20 cellular contexts compared by ENCODE assay signal in the genomic region with DNA sequence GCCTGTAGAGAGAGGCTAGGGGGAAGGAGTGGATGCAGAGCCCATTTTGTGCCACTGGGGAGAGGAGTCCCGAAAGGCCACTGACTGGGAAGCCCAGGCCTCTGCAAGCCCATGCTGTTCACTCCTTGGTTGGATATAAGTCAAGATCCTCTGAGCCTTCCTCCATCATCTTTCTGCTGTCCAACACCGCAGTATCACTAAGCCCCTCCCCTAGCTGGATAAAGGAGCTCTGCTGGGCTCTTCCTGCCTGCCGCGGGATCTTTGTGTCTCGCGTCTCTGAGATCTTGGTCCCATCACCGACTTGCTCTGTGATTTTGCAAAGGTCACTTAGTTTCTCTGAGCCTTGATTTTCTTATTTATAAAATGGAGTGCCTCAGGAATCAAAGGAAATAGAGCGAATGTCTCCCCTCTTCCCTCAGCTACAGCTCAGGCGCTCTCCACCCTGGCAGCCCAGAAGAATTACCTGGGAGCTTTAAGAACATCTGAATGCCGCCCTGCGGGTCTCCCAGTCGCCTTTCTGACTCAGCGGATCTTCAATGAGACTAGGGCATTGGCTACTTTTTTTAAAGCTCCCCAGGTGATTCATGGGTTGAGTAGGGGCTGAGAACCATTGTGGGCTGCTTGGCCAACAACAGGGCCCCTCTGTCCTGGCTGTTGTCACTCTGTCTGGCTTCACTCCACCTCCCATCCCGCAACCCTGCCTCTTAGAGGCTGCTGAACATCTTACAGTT. TPM values are rescaled to one million over a fixed set of nuclear protein-coding genes. Genes with fewer than 3 reads are reported as not detected.
DNase-seq lines count a peak whose midpoint lies in the region; ATAC-seq and TF ChIP-seq lines count a peak whose summit lies in the region.
"Had no signal": no experiment of that assay in that cellular context is flagged by ENCODE, and none has a peak within 500 bp of the region (broad histone marks: within the 10 kb centered on the region; RNA-seq: fewer than 3 reads in every experiment).

No MANE protein-coding gene starts in this region.

- peaks cover 3% of the 10 kb centered on the region for H3K4me1 ChIP-seq in NT2/D1 (ENCODE audit: insufficient read depth, insufficient read length)
- H3K4me1 ChIP-seq in foreskin keratinocyte = no peaks in the 10 kb centered on the region
- H3K4me1 ChIP-seq in mucosa of stomach (ENCODE audit: control insufficient read depth, insufficient read depth, low read length) = peaks cover 68% of the 10 kb centered on the region
- H3K4me1 ChIP-seq: esophagus muscularis mucosa had no signal

- H3K27me3 ChIP-seq in NT2/D1 (ENCODE audit: insufficient read depth, insufficient read length) (no peaks in the 10 kb centered on the region), foreskin keratinocyte (no peaks in the 10 kb centered on the region), mucosa of stomach (ENCODE audit: control insufficient read depth, insufficient read depth, low read length) (no peaks in the 10 kb centered on the region)
- H3K27me3 ChIP-seq: brain microvascular endothelial cell, esophagus muscularis mucosa had no signal

- H3K4me3 ChIP-seq in NT2/D1 (ENCODE audit: insufficient read length, low read depth) = peak overlapping the region; percentile 24
- no peak overlapping the region for H3K4me3 ChIP-seq in mucosa of stomach (ENCODE audit: low read length)
- H3K4me3 ChIP-seq: esophagus muscularis mucosa, GM23248, skin epidermis, thoracic aorta had no signal

- ATAC-seq in foreskin keratinocyte (peak; percentile 67), HG02852 (IDR thresholded peaks at IDR 0.05; ENCODE audit: unreplicated experiment) (no peak)
- ATAC-seq: T-cell had no signal

- DNase-seq in ELF-1 (ENCODE audit: low read depth, low spot score) (peak; percentile 72), NT2/D1 (ENCODE audit: low read depth, low spot score) (peak; percentile 40), foreskin keratinocyte (peak in 1 of 2 donors; percentile 41), HUDEP-2 (lab: John Stamatoyannopoulos, UW; ENCODE audit: unreplicated experiment in 76 of 76) (no peak), ecto neural progenitor cell (ENCODE audit: low spot score) (no peak), DMS114 treated with DMSO at 0.1 percent for 48 hours (lab: John Stamatoyannopoulos, UW; ENCODE audit: unreplicated experiment) (no peak)
- DNase-seq: activated T-cell treated with anti-CD3 and anti-CD28 coated beads, Interleukin-2, amount 50 U/mL, for 1 hour; GDM1; NCI-H1417 treated with DMSO at 0.1 percent for 48 hours had no signal

- TF ChIP-seq CTCF in foreskin keratinocyte (conservative IDR thresholded peaks at IDR 0.05) = no peak

- H3K9me3 ChIP-seq in NT2/D1 (ENCODE audit: insufficient read depth, low read length) (no peaks in the 10 kb centered on the region), mucosa of stomach (ENCODE audit: control insufficient read depth, low read length) (no peaks in the 10 kb centered on the region)
- H3K9me3 ChIP-seq: esophagus muscularis mucosa, thoracic aorta had no signal

- H3K27ac ChIP-seq in foreskin keratinocyte = no peak overlapping the region
- H3K27ac ChIP-seq: brain microvascular endothelial cell, esophagus muscularis mucosa, GM23248, skin epidermis, thoracic aorta had no signal

- H3K9ac ChIP-seq in NT2/D1 (ENCODE audit: insufficient read length, low read depth) (peak overlapping the region; percentile 2), mucosa of stomach (ENCODE audit: low read length) (peak overlapping the region; percentile 8)
- H3K9ac ChIP-seq: GM23248 had no signal

- H3K36me3 ChIP-seq in NT2/D1 (ENCODE audit: insufficient read depth, insufficient read length, low read length) = no peaks in the 10 kb centered on the region
- H3K36me3 ChIP-seq in mucosa of stomach (ENCODE audit: control insufficient read depth, insufficient read depth, low read length) = no peaks in the 10 kb centered on the region
- H3K36me3 ChIP-seq: brain microvascular endothelial cell, esophagus muscularis mucosa, thoracic aorta had no signal

RNA-seq across cellular contexts. Expression of a gene that starts 25.2 kb away (rescaled TPM):
- 1.2 and 1.3 TPM in 2 replicates for total RNA-seq in foreskin keratinocyte
- 2.0 and 2.5 TPM in 2 replicates for polyA plus RNA-seq in foreskin keratinocyte

RNA-seq across cellular contexts. Expression of a gene that starts 48.9 kb away (rescaled TPM):
- not detected in 2 replicates for total RNA-seq in foreskin keratinocyte
- polyA plus RNA-seq in foreskin keratinocyte = not detected in 2 replicates
- total RNA-seq: dermis microvascular lymphatic vessel endothelial cell, esophagus muscularis mucosa, GM23248, myocyte, posterior vena cava, T-cell, thoracic aorta had no signal
- polyA plus RNA-seq: GM23248 had no signal

RNA-seq across cellular contexts. Expression of a gene that starts 57.6 kb away (rescaled TPM):
- 5.7 and 10.4 TPM in 2 replicates for total RNA-seq in foreskin keratinocyte
- polyA plus RNA-seq in foreskin keratinocyte = 5.6 and 9.0 TPM in 2 replicates

RNA-seq across cellular contexts. Expression of a gene that starts 57.7 kb away (rescaled TPM):
- 33.0 and 36.9 TPM in 2 replicates for total RNA-seq in foreskin keratinocyte
- 24.7 and 30.9 TPM in 2 replicates for polyA plus RNA-seq in foreskin keratinocyte

Comparison
In these comparisons a context has a peak if more than half of its experiments do, and no peak if none do; other contexts are left out.
1. DNase-seq: peak in ELF-1 (single experiment) and NT2/D1 (single experiment); none in HUDEP-2 (0 of 76), ecto neural progenitor cell (single experiment) and DMS114 treated with DMSO at 0.1 percent for 48 hours (single experiment).